ENCODE assay signal across 8 cellular contexts in genomic region chr3:126476166-126476975, GRCh38. TPM values are rescaled to one million over a fixed set of nuclear protein-coding genes. Genes with fewer than 3 reads are reported as not detected.
DNase-seq lines count a peak whose midpoint lies in the region; ATAC-seq and TF ChIP-seq lines count a peak whose summit lies in the region.

No MANE protein-coding gene starts in this region.

- H3K27me3 Mint-ChIP-seq in T-helper 1 cell treated with Interleukin-12 subunit alpha and Interleukin-12 subunit beta and Interleukin-4 antibody, amounts not matched to agents 30 μg/mL and 1 μg/mL, for 36 hours (ENCODE audit: low read depth): no peaks in the 10 kb centered on the region

- no peaks in the 10 kb centered on the region for H3K9me3 Mint-ChIP-seq in T-helper 1 cell treated with Interleukin-12 subunit alpha and Interleukin-12 subunit beta and Interleukin-4 antibody, amounts not matched to agents 30 μg/mL and 1 μg/mL, for 36 hours

- peak overlapping the region; percentile 79 to 86 for H3K18ac ChIP-seq in mesenchymal stem cell (ENCODE audit: low read depth in 1 of 2, low read length in 2 of 2)

- ATAC-seq in GM21786 (IDR thresholded peaks at IDR 0.05; ENCODE audit: unreplicated experiment): peak; percentile 18

- DNase-seq in GDM1 (lab: John Stamatoyannopoulos, UW): peak; percentile 43
- peak; percentile 68 for DNase-seq in KBM-7
- peak; percentile 37 for DNase-seq in effector CD8-positive, alpha-beta T cell (lab: John Stamatoyannopoulos, UW)
- DNase-seq in mesenchymal stem cell: no peak
- DNase-seq in tibial artery: peak in 1 of 2 donors; percentile 86
- no peak for DNase-seq in activated gamma-delta T cell treated with Interleukin-2 at 50 U/mL for 16 hours

- in situ Hi-C loops in KBM-7 (cut with MboI; ENCODE audit: low pct_unique_long_range_greater_than_20kb, low sequenced_read_pairs): no loop called here

- H2AK5ac ChIP-seq in mesenchymal stem cell (ENCODE audit: low read length, severe bottlenecking): no peak overlapping the region

- H3K9me3 ChIP-seq in mesenchymal stem cell (ENCODE audit: control insufficient read depth, low read length) (no peaks in the 10 kb centered on the region), tibial artery (no peaks in the 10 kb centered on the region)

- intact Hi-C loops in tibial artery (cut with DNase I; ENCODE audit: low total_unique reads): loop anchor here (5.0 to 10.0 kb wide), 3 partner anchors 212 to 394 kb away; partner anchors contain the start of gene SLC41A3

- H3K4ac ChIP-seq in mesenchymal stem cell (ENCODE audit: low read depth in 1 of 2, low read length in 2 of 2): peak overlapping the region; percentile 22 to 89

- peak overlapping the region; percentile 80 for H3K4me2 ChIP-seq in mesenchymal stem cell (ENCODE audit: low read length, poor library complexity, severe bottlenecking)

- peaks cover 11% of the 10 kb centered on the region for H3K36me3 Mint-ChIP-seq in T-helper 1 cell treated with Interleukin-12 subunit alpha and Interleukin-12 subunit beta and Interleukin-4 antibody, amounts not matched to agents 30 μg/mL and 1 μg/mL, for 36 hours (ENCODE audit: low read depth)

- H3K14ac ChIP-seq in mesenchymal stem cell (ENCODE audit: low read length in 2 of 2): peak overlapping the region in 1 of 2 experiments; percentile 30

- H3K36me3 ChIP-seq in mesenchymal stem cell (ENCODE audit: control insufficient read depth in 1 of 2, insufficient read depth in 2 of 2, low read depth in 1 of 2, low read length in 2 of 2): peaks cover 0 to 14% of the 10 kb centered on the region in 2 experiments
- H3K36me3 ChIP-seq in tibial artery: peaks cover under 1 to 8% (median under 1%) of the 10 kb centered on the region in 3 donors

- peak overlapping the region; percentile 97 for H3K9ac ChIP-seq in mesenchymal stem cell (ENCODE audit: low read length)

- peak overlapping the region in 1 of 2 experiments; percentile 87 for H3K23ac ChIP-seq in mesenchymal stem cell (ENCODE audit: low read length in 2 of 2)

- H3K4me1 ChIP-seq in mesenchymal stem cell (ENCODE audit: control insufficient read depth, insufficient read depth, low read depth, low read length) (peaks cover 28% of the 10 kb centered on the region), tibial artery (peaks cover 0 to 43% (median 37%) of the 10 kb centered on the region in 4 donors)

- H3K27ac Mint-ChIP-seq in T-helper 1 cell treated with Interleukin-12 subunit alpha and Interleukin-12 subunit beta and Interleukin-4 antibody, amounts not matched to agents 30 μg/mL and 1 μg/mL, for 36 hours: peak overlapping the region; percentile 79

- no peak overlapping the region for H3K27ac ChIP-seq in mesenchymal stem cell (ENCODE audit: low read length, poor library complexity, severe bottlenecking)
- peak overlapping the region; percentile 88 to 91 for H3K27ac ChIP-seq in tibial artery

- H4K91ac ChIP-seq in mesenchymal stem cell (ENCODE audit: low read length): peak overlapping the region; percentile 64

- peak overlapping the region; percentile 65 to 97 for H3K4me3 ChIP-seq in mesenchymal stem cell (ENCODE audit: insufficient read depth in 1 of 2, low read depth in 1 of 2, low read length in 2 of 2)
- peak overlapping the region; percentile 63 to 75 for H3K4me3 ChIP-seq in tibial artery

- H2AFZ ChIP-seq in mesenchymal stem cell (ENCODE audit: low read depth, low read length): peak overlapping the region; percentile 49

- peak overlapping the region in 1 of 2 experiments; percentile 3 for H2BK12ac ChIP-seq in mesenchymal stem cell (ENCODE audit: low read length in 2 of 2)

- no peak overlapping the region for H2BK5ac ChIP-seq in mesenchymal stem cell (ENCODE audit: low read depth, low read length, poor library complexity, severe bottlenecking)

- peaks cover 13% of the 10 kb centered on the region for H3K79me1 ChIP-seq in mesenchymal stem cell (replicated peaks; ENCODE audit: low read length, poor library complexity, severe bottlenecking)

- peak overlapping the region; percentile 81 for H3K4me3 Mint-ChIP-seq in T-helper 1 cell treated with Interleukin-12 subunit alpha and Interleukin-12 subunit beta and Interleukin-4 antibody, amounts not matched to agents 30 μg/mL and 1 μg/mL, for 36 hours

- peak overlapping the region; percentile 96 for H4K8ac ChIP-seq in mesenchymal stem cell (ENCODE audit: low read length)

- WGBS in mesenchymal stem cell: 22% methylated on average over 44 of the region's 63 CpGs

- TF ChIP-seq CTCF in tibial artery (IDR thresholded peaks at IDR 0.05): peak in 1 of 2 experiments; percentile 6

- H3K27me3 ChIP-seq in mesenchymal stem cell (ENCODE audit: control insufficient read depth in 1 of 2, insufficient read depth in 1 of 2, low read length in 2 of 2) (no peaks in the 10 kb centered on the region), tibial artery (no peaks in the 10 kb centered on the region)

- H3K4me1 Mint-ChIP-seq in T-helper 1 cell treated with Interleukin-12 subunit alpha and Interleukin-12 subunit beta and Interleukin-4 antibody, amounts not matched to agents 30 μg/mL and 1 μg/mL, for 36 hours (ENCODE audit: low read depth): peaks cover 29% of the 10 kb centered on the region

- peak overlapping the region; percentile 71 for H2BK120ac ChIP-seq in mesenchymal stem cell (ENCODE audit: low read depth, low read length)

- H2BK15ac ChIP-seq in mesenchymal stem cell (ENCODE audit: low read depth, poor library complexity, severe bottlenecking): no peak overlapping the region

RNA-seq across cellular contexts. Expression of gene ZXDC, which starts 0.7 kb away (rescaled TPM):
- polyA plus RNA-seq in mesenchymal stem cell (2013, experiment 1 of 2): 6.3 TPM
- polyA plus RNA-seq in mesenchymal stem cell (2013, experiment 2 of 2): 6.1 TPM

RNA-seq across cellular contexts. Expression of gene UROC1, which starts 41.2 kb away (rescaled TPM):
- polyA plus RNA-seq in mesenchymal stem cell (2013, experiment 1 of 2): not detected
- polyA plus RNA-seq in mesenchymal stem cell (2013, experiment 2 of 2): not detected

RNA-seq across cellular contexts. Expression of gene CHST13, which starts 47.6 kb away (rescaled TPM):
- not detected for polyA plus RNA-seq in mesenchymal stem cell (2013, experiment 1 of 2)
- polyA plus RNA-seq in mesenchymal stem cell (2013, experiment 2 of 2): not detected

Comparison
In these comparisons a context has a peak if more than half of its experiments do, and no peak if none do; other contexts are left out.
1. DNase-seq: peak in GDM1 (single experiment), KBM-7 (single experiment) and effector CD8-positive, alpha-beta T cell (single experiment); none in mesenchymal stem cell (single experiment) and activated gamma-delta T cell treated with Interleukin-2 at 50 U/mL for 16 hours (single experiment).